Comparison of ENCODE assay signal across 10 cellular contexts in the genomic region with DNA sequence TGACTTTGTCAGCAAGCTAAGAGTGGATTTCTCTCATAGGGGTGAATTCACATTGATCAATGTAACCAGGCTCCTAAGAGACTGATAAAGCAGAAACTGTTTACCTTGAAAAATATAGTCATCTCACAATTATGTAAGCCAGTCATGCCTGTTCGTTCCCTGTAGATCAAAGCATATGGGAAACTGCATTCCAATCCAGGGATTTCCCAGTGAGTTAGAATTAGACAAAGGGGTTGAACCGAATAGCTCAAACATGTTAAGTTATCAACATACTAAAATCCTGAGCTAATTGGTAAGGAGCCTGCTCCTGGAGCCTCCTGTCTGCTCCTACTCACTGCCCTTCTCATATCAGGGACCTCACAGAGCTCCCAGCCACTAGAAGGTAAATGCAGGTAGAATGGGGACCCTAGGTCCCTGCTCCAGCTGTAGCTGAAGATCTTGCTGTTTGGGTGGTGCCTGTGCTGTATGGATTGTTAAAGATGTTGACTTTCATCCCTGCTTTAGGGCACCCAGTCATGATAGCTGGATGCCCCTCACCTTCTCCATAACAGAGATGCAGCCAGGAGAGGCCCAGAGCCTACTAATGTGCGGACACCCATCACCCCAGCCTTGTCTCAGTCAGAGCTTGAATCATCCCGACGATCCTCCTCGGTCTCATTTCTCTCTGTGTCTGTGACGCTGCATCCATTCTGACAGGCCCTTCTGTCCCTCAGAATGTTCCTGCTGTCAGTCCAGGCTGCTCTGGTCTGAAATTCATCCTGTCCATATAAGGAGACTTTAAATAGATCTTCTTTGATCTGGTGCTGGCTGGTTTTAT.
DNase-seq lines count a peak whose midpoint lies in the region; ATAC-seq, FAIRE-seq and TF ChIP-seq lines count a peak whose summit lies in the region.
"Had no signal": no experiment of that assay in that cellular context is flagged by ENCODE, and none has a peak within 500 bp of the region (broad histone marks: within the 10 kb centered on the region; RNA-seq: fewer than 3 reads in every experiment).

No MANE protein-coding gene starts in this region.

- peak overlapping the region; percentile 77 to 89 for H3K4me3 Mint-ChIP-seq in effector memory CD8-positive, alpha-beta T cell
- H3K4me3 Mint-ChIP-seq in neural progenitor cell: no peak overlapping the region

- H3K27ac ChIP-seq in small intestine (ENCODE audit: low read depth in 1 of 2, low read length in 1 of 2) (peak overlapping the region in 1 of 2 donors; percentile 49), neural progenitor cell (no peak overlapping the region)
- H3K27ac ChIP-seq: ascending aorta, prostate gland had no signal

- no peaks in the 10 kb centered on the region for H3K27me3 Mint-ChIP-seq in effector memory CD8-positive, alpha-beta T cell
- H3K27me3 Mint-ChIP-seq in neural progenitor cell (ENCODE audit: insufficient read depth, low read depth): peaks cover 11% of the 10 kb centered on the region

- H3K4me2 ChIP-seq in neural progenitor cell: no peak overlapping the region

- TF ChIP-seq CTCF in neural progenitor cell (IDR thresholded peaks at IDR 0.05): no peak

- H3K4me1 ChIP-seq in small intestine (ENCODE audit: control insufficient read depth in 2 of 2, insufficient read depth in 1 of 2, low read depth in 1 of 2, low read length in 1 of 2) (peaks cover 0 to 19% of the 10 kb centered on the region in 2 donors), neural progenitor cell (no peaks in the 10 kb centered on the region)
- H3K4me1 ChIP-seq: ascending aorta, prostate gland had no signal

- H2AFZ ChIP-seq in neural progenitor cell (replicated peaks): no peak overlapping the region

- no peaks in the 10 kb centered on the region for H3K27me3 ChIP-seq in small intestine (ENCODE audit: control insufficient read depth in 2 of 2, insufficient read depth in 2 of 2, low read length in 2 of 2)
- H3K27me3 ChIP-seq in neural progenitor cell: no peaks in the 10 kb centered on the region
- H3K27me3 ChIP-seq: ascending aorta had no signal

- no peaks in the 10 kb centered on the region for H3K79me2 ChIP-seq in neural progenitor cell (ENCODE audit: low read depth)

- H3K9me3 Mint-ChIP-seq in effector memory CD8-positive, alpha-beta T cell: peaks cover 2 to 10% of the 10 kb centered on the region in 2 donors
- H3K9me3 Mint-ChIP-seq in neural progenitor cell: no peaks in the 10 kb centered on the region

- no peaks in the 10 kb centered on the region for H3K9me3 ChIP-seq in small intestine (ENCODE audit: control insufficient read depth, low read depth)
- no peaks in the 10 kb centered on the region for H3K9me3 ChIP-seq in neural progenitor cell (ENCODE audit: low read depth)
- H3K9me3 ChIP-seq: ascending aorta, prostate gland had no signal

- no peaks in the 10 kb centered on the region for H3F3A ChIP-seq in neural progenitor cell (ENCODE audit: low read depth)

- no peak for ATAC-seq in effector memory CD8-positive, alpha-beta T cell (replicated peaks)

- WGBS in small intestine, 3 donors: 77 to 82% (median 79%) methylated on average over 7 of the region's 7 CpGs

- in situ Hi-C loops in G401 (cut with HindIII; ENCODE audit: low sequenced_read_pairs): no loop called here

- H3K27ac Mint-ChIP-seq in effector memory CD8-positive, alpha-beta T cell: peak overlapping the region; percentile 93 to 99
- H3K27ac Mint-ChIP-seq in neural progenitor cell: no peak overlapping the region

- no peak for FAIRE-seq in small intestine (lab: Jason Lieb, UNC)

- H3K36me3 ChIP-seq in small intestine (ENCODE audit: control insufficient read depth in 2 of 2, insufficient read depth in 2 of 2, low read length in 2 of 2): no peaks in the 10 kb centered on the region
- no peaks in the 10 kb centered on the region for H3K36me3 ChIP-seq in neural progenitor cell
- H3K36me3 ChIP-seq: ascending aorta, prostate gland had no signal

- no peaks in the 10 kb centered on the region for H4K20me1 ChIP-seq in neural progenitor cell (ENCODE audit: low read depth)

- peaks cover 15% of the 10 kb centered on the region for H3K36me3 Mint-ChIP-seq in effector memory CD8-positive, alpha-beta T cell (ENCODE audit: insufficient read depth)
- no peaks in the 10 kb centered on the region for H3K36me3 Mint-ChIP-seq in neural progenitor cell

- H3K4me3 ChIP-seq in small intestine (ENCODE audit: low read depth in 1 of 2, low read length in 2 of 2): no peak overlapping the region
- H3K4me3 ChIP-seq in neural progenitor cell: no peak overlapping the region
- H3K4me3 ChIP-seq: ascending aorta, prostate gland had no signal

- no peak overlapping the region for H3K9ac ChIP-seq in neural progenitor cell

- peaks cover 74 to 79% of the 10 kb centered on the region in 2 donors for H3K4me1 Mint-ChIP-seq in effector memory CD8-positive, alpha-beta T cell (ENCODE audit: low read depth in 2 of 2)
- H3K4me1 Mint-ChIP-seq in neural progenitor cell: peaks cover 33% of the 10 kb centered on the region

- DNase-seq in G401 (ENCODE audit: low spot score) (peak; percentile 84), RPMI7951 (ENCODE audit: low read depth) (peak; percentile 12), renal cortical epithelial cell (ENCODE audit: low read depth) (peak; percentile 42), small intestine (no peak), NCI-H1105 treated with DMSO at 0.1 percent for 48 hours (lab: John Stamatoyannopoulos, UW) (no peak), neural progenitor cell (ENCODE audit: low spot score) (no peak)
- no peak for DNase-seq in effector memory CD8-positive, alpha-beta T cell
- DNase-seq: NCI-H446 treated with DMSO at 0.1 percent for 48 hours had no signal

Comparison
In these comparisons a context has a peak if more than half of its experiments do, and no peak if none do; other contexts are left out.
1. DNase-seq: peak in G401 (single experiment), RPMI7951 (single experiment) and renal cortical epithelial cell (single experiment); none in effector memory CD8-positive, alpha-beta T cell (0 of 3), small intestine (single experiment), NCI-H1105 treated with DMSO at 0.1 percent for 48 hours (single experiment) and neural progenitor cell (single experiment).